In the genomic region with DNA sequence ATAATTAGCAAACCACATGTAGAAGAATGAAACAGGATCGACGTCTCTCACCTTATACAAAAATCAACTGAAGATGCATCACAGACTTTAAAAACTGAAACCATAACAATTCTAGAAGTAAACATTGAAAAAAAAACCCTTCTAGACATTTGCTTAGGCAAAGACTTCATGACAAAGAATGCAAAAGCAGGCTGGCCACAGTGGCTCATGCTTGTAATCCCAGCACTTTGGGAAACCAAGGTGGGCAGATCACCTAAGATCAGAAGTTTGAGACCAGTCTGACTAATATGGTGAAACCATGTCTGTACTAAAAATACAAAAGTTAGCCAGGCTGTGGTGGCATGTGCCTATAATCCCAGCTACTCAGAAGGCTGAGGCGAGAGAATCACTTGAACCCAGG, we compare ENCODE assay signal across 16 cellular contexts.
DNase-seq lines count a peak whose midpoint lies in the region; ATAC-seq and TF ChIP-seq lines count a peak whose summit lies in the region.
"Had no signal": no experiment of that assay in that cellular context is flagged by ENCODE, and none has a peak within 500 bp of the region (broad histone marks: within the 10 kb centered on the region; RNA-seq: fewer than 3 reads in every experiment).

No MANE protein-coding gene starts in this region.

- H3K4me1 ChIP-seq in KMS-11 (ENCODE audit: low read depth, poor library complexity, severe bottlenecking), result peaks cover 8% of the 10 kb centered on the region
- no peaks in the 10 kb centered on the region for H3K4me1 ChIP-seq in smooth muscle cell (ENCODE audit: low read depth)
- H3K4me1 ChIP-seq: BLaER1 treated with 17β-estradiol and CSF1 and Interleukin-3, amounts not matched to agents 10 nM and 100 nM had no signal

- WGBS in smooth muscle cell (ENCODE audit: low lambda C conversion rate), result 60% methylated on average over 3 of the region's 3 CpGs

- ATAC-seq in activated naive CD4-positive, alpha-beta T cell treated with anti-CD3 and anti-CD28 coated beads, Interleukin-2, amount 50 U/mL, for 72 hours, result peak; percentile 22 to 51
- peak; percentile 56 for ATAC-seq in GM18868 (IDR thresholded peaks at IDR 0.05; ENCODE audit: unreplicated experiment)
- no peak for ATAC-seq in HG03108 (IDR thresholded peaks at IDR 0.05; ENCODE audit: unreplicated experiment)
- ATAC-seq: CD8-positive, alpha-beta T cell; GM23338; K562 had no signal

- H3K27me3 ChIP-seq in KMS-11 (ENCODE audit: insufficient read depth, low read depth) (no peaks in the 10 kb centered on the region), smooth muscle cell (ENCODE audit: low read depth) (no peaks in the 10 kb centered on the region)
- H3K27me3 ChIP-seq: BLaER1 treated with 17β-estradiol and CSF1 and Interleukin-3, amounts not matched to agents 10 nM and 100 nM had no signal

- H3K79me2 ChIP-seq in KMS-11 (ENCODE audit: insufficient read depth, low read depth) (no peaks in the 10 kb centered on the region), smooth muscle cell (ENCODE audit: low read depth) (no peaks in the 10 kb centered on the region)

- no peak overlapping the region for H3K27ac ChIP-seq in KMS-11
- no peak overlapping the region for H3K27ac ChIP-seq in smooth muscle cell (ENCODE audit: low read depth)
- H3K27ac ChIP-seq: BLaER1 treated with 17β-estradiol and CSF1 and Interleukin-3, amounts not matched to agents 10 nM and 100 nM had no signal

- no peaks in the 10 kb centered on the region for H4K20me1 ChIP-seq in KMS-11 (ENCODE audit: insufficient read depth)
- H4K20me1 ChIP-seq in smooth muscle cell (ENCODE audit: low read depth), result no peaks in the 10 kb centered on the region
- H4K20me1 ChIP-seq: BLaER1 treated with 17β-estradiol and CSF1 and Interleukin-3, amounts not matched to agents 10 nM and 100 nM had no signal

- H3K4me2 ChIP-seq in KMS-11 (no peak overlapping the region), smooth muscle cell (no peak overlapping the region)
- H3K4me2 ChIP-seq: BLaER1 treated with 17β-estradiol and CSF1 and Interleukin-3, amounts not matched to agents 10 nM and 100 nM; GM23338 had no signal

- H3F3A ChIP-seq in smooth muscle cell (ENCODE audit: low read depth), result no peaks in the 10 kb centered on the region

- H3K27ac Mint-ChIP-seq in activated naive CD4-positive, alpha-beta T cell treated with anti-CD3 and anti-CD28 coated beads, Interleukin-2, amount 50 U/mL, for 72 hours, result no peak overlapping the region
- H3K27ac Mint-ChIP-seq: B cell; CD8-positive, alpha-beta T cell; GM23338 had no signal

- DNase-seq in activated naive CD4-positive, alpha-beta T cell treated with anti-CD3 and anti-CD28 coated beads, Interleukin-2, amount 50 U/mL, for 72 hours (ENCODE audit: low spot score in 2 of 2), result no peak
- no peak for DNase-seq in activated naive CD4-positive, alpha-beta T cell treated with Interleukin-2 at 50 U/mL for 16 hours
- DNase-seq in smooth muscle cell (lab: John Stamatoyannopoulos, UW; ENCODE audit: unreplicated experiment), result no peak
- no peak for DNase-seq in stimulated activated CD8-positive, alpha-beta memory T cell treated with anti-CD3 and anti-CD28 coated beads, Interleukin-4, amount 100 ng/mL, for 48 hours
- DNase-seq: Calu3; CD8-positive, alpha-beta T cell; DMS79 treated with DMSO at 0.1 percent for 48 hours; GF-D8; HCEC 1CT had no signal

- H3K36me3 ChIP-seq in KMS-11 (ENCODE audit: insufficient read depth) (no peaks in the 10 kb centered on the region), smooth muscle cell (ENCODE audit: low read depth) (no peaks in the 10 kb centered on the region)
- H3K36me3 ChIP-seq: BLaER1 treated with 17β-estradiol and CSF1 and Interleukin-3, amounts not matched to agents 10 nM and 100 nM had no signal

- no peaks in the 10 kb centered on the region for H3K36me3 Mint-ChIP-seq in activated naive CD4-positive, alpha-beta T cell treated with anti-CD3 and anti-CD28 coated beads, Interleukin-2, amount 50 U/mL, for 72 hours
- H3K36me3 Mint-ChIP-seq: CD8-positive, alpha-beta T cell had no signal

- H2AFZ ChIP-seq in KMS-11 (ENCODE audit: low read depth) (peak overlapping the region; percentile 34; the same call in 1 of the 2 replicates), smooth muscle cell (ENCODE audit: low read depth) (no peak overlapping the region)
- H2AFZ ChIP-seq: GM23338 had no signal

- H3K9me3 Mint-ChIP-seq in activated naive CD4-positive, alpha-beta T cell treated with anti-CD3 and anti-CD28 coated beads, Interleukin-2, amount 50 U/mL, for 72 hours, result peaks cover 0 to 5% of the 10 kb centered on the region in 2 donors
- H3K9me3 Mint-ChIP-seq: CD8-positive, alpha-beta T cell had no signal

- no peak overlapping the region for H3K9ac ChIP-seq in KMS-11
- no peak overlapping the region for H3K9ac ChIP-seq in smooth muscle cell (ENCODE audit: low read depth)
- H3K9ac ChIP-seq: BLaER1 treated with 17β-estradiol and CSF1 and Interleukin-3, amounts not matched to agents 10 nM and 100 nM had no signal

- H3K9me3 ChIP-seq in smooth muscle cell (replicated peaks; ENCODE audit: low read depth), result peaks cover 3% of the 10 kb centered on the region
- H3K9me3 ChIP-seq: BLaER1 treated with 17β-estradiol and CSF1 and Interleukin-3, amounts not matched to agents 10 nM and 100 nM had no signal

- H3K4me3 ChIP-seq in KMS-11 (IDR thresholded peaks at IDR 0.05; ENCODE audit: insufficient read depth, low read depth, low read length) (no peak overlapping the region), smooth muscle cell (no peak overlapping the region)
- H3K4me3 ChIP-seq: BLaER1 treated with 17β-estradiol and CSF1 and Interleukin-3, amounts not matched to agents 10 nM and 100 nM; GM23338; K562 had no signal

- TF ChIP-seq CTCF in KMS-11 (conservative IDR thresholded peaks at IDR 0.05; ENCODE audit: low read depth, low read length) (no peak), smooth muscle cell (IDR thresholded peaks at IDR 0.05; ENCODE audit: borderline replicate concordance, insufficient read depth, poor library complexity, severe bottlenecking) (no peak)
